Comparison of ENCODE assay signal across 8 cellular contexts in the genomic region with DNA sequence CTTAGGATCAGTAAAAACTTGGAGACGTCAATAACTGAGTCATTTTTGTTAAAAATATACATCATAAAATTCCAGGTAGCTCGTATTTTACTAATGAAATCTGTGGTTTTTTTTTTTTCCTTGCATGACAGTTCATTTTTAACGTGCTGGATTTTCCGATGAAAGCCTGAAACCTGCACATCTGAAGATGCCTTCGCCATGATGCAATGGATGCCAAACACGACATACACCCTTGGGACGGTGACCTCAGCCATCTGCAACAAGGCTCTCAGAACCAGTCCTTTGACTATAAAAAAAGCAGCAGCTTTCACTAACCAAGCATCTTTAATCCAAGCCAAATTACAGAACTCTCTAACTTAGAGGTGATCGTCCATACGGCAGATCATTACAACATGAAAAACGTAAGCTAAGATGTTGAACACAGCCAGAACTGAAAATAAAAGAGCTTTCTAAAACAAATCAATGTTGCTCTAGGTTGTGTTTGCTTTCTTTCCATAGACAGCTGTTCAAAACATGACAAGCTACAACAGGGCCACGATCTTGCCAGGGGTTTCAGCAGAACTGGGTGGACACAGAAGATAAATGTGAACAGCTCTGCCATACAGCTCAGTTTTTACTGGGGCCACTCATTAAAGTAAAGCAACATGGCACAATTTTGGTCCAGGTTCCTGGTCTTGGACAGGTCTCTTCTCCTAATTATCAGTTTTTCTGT. TPM values are rescaled to one million over a fixed set of nuclear protein-coding genes. Genes with fewer than 3 reads are reported as not detected.
A peak's percentile ranks its signal among the peaks of the same experiment; 100 is the strongest.
DNase-seq lines count a peak whose midpoint lies in the region; ATAC-seq and TF ChIP-seq lines count a peak whose summit lies in the region.

No MANE protein-coding gene starts in this region.

- H3K4me1 Mint-ChIP-seq in activated CD4-positive, alpha-beta T cell treated with anti-CD3 and anti-CD28 coated beads, Interleukin-2, amount 10 ng/mL, durations not matched to agents 7 days and 5 days, result peaks cover 83% of the 10 kb centered on the region

- intact Hi-C loops in lower lobe of right lung (cut with DNase I), result no loop called here

- POLR2A ChIA-PET in activated CD4-positive, alpha-beta T cell treated with anti-CD3 and anti-CD28 coated beads, Interleukin-2, amount 10 ng/mL, durations not matched to agents 7 days and 5 days (lab: Charles Lee), result no interaction called here

- H3K27ac ChIP-seq in lower lobe of right lung, result peak overlapping the region; percentile 40

- peak overlapping the region; percentile 66 for H3K4me3 Mint-ChIP-seq in activated CD4-positive, alpha-beta T cell treated with anti-CD3 and anti-CD28 coated beads, Interleukin-2, amount 10 ng/mL, durations not matched to agents 7 days and 5 days

- peaks cover 4% of the 10 kb centered on the region for H3K9me3 Mint-ChIP-seq in activated CD4-positive, alpha-beta T cell treated with anti-CD3 and anti-CD28 coated beads, Interleukin-2, amount 10 ng/mL, durations not matched to agents 7 days and 5 days

- ATAC-seq in GM18520 (IDR thresholded peaks at IDR 0.05; ENCODE audit: unreplicated experiment), result peak; percentile 5
- peak; percentile 23 for ATAC-seq in HG02678 (IDR thresholded peaks at IDR 0.05; ENCODE audit: unreplicated experiment)
- peak in 1 of 2 donors; percentile 14 for ATAC-seq in lower lobe of right lung

- no peaks in the 10 kb centered on the region for H3K36me3 ChIP-seq in lower lobe of right lung

- H3K36me3 Mint-ChIP-seq in activated CD4-positive, alpha-beta T cell treated with anti-CD3 and anti-CD28 coated beads, Interleukin-2, amount 10 ng/mL, durations not matched to agents 7 days and 5 days (ENCODE audit: low read depth), result peaks cover 64% of the 10 kb centered on the region

- H3K4me1 ChIP-seq in lower lobe of right lung, result peaks cover 39% of the 10 kb centered on the region

- H3K4me3 ChIP-seq in lower lobe of right lung, result no peak overlapping the region

- H3K27me3 ChIP-seq in lower lobe of right lung (ENCODE audit: low read depth), result no peaks in the 10 kb centered on the region

- peak overlapping the region; percentile 89 for H3K27ac Mint-ChIP-seq in activated CD4-positive, alpha-beta T cell treated with anti-CD3 and anti-CD28 coated beads, Interleukin-2, amount 10 ng/mL, durations not matched to agents 7 days and 5 days

- CTCF ChIA-PET in activated CD4-positive, alpha-beta T cell treated with anti-CD3 and anti-CD28 coated beads, Interleukin-2, amount 10 ng/mL, durations not matched to agents 7 days and 5 days (lab: Charles Lee), result interaction anchor here (0.7 to 2.4 kb wide), 3 partner anchors 13 to 37 kb away, joined by 3 to 8 read pairs (median 4); no protein-coding TSS in a partner anchor

- no peaks in the 10 kb centered on the region for H3K9me3 ChIP-seq in lower lobe of right lung

- TF ChIP-seq CTCF in lower lobe of right lung (IDR thresholded peaks at IDR 0.05), result no peak

- H3K27me3 Mint-ChIP-seq in activated CD4-positive, alpha-beta T cell treated with anti-CD3 and anti-CD28 coated beads, Interleukin-2, amount 10 ng/mL, durations not matched to agents 7 days and 5 days, result no peaks in the 10 kb centered on the region

- DNase-seq in activated CD4-positive, alpha-beta T cell treated with anti-CD3 and anti-CD28 coated beads, Interleukin-2, amount 10 ng/mL, durations not matched to agents 7 days and 5 days, result no peak
- no peak for DNase-seq in lower lobe of right lung
- DNase-seq in SW480 (ENCODE audit: low spot score), result no peak
- DNase-seq in activated CD4-positive, CD25-positive, alpha-beta regulatory T cell (lab: John Stamatoyannopoulos, UW), result no peak
- DNase-seq in occipital lobe (lab: John Stamatoyannopoulos, UW), result no peak
- no peak for DNase-seq in CD1c-positive myeloid dendritic cell (ENCODE audit: extremely low spot score)

RNA-seq across cellular contexts. Expression of gene NIN, which starts 7.8 kb away (rescaled TPM):
- total RNA-seq in activated CD4-positive, alpha-beta T cell treated with anti-CD3 and anti-CD28 coated beads, Interleukin-2, amount 10 ng/mL, durations not matched to agents 7 days and 5 days, result 10 to 100 TPM; 94.5 to 95.2 TPM
- total RNA-seq in lower lobe of right lung, result 45.9 TPM
- 67.5 TPM for total RNA-seq in occipital lobe

RNA-seq across cellular contexts. Expression of gene ABHD12B, which starts 48.6 kb away (rescaled TPM):
- total RNA-seq in activated CD4-positive, alpha-beta T cell treated with anti-CD3 and anti-CD28 coated beads, Interleukin-2, amount 10 ng/mL, durations not matched to agents 7 days and 5 days, result not detected
- total RNA-seq in lower lobe of right lung, result not detected
- total RNA-seq in occipital lobe, result not detected
